Comparison of ENCODE assay signal across 1 cellular context in genomic region chr3:45689787-45690145, GRCh38.
TF ChIP-seq lines count a peak whose summit lies in the region.

No MANE protein-coding gene starts in this region.

TF ChIP-seq in H1, 55 proteins besides CTCF, POLR2A, EP300 and RAD21:
- peak; percentile 41 for TF ChIP-seq ASH2L (IDR thresholded peaks at IDR 0.05; ENCODE audit: low read length)
- no peak for TF ChIP-seq TEAD4 (IDR thresholded peaks at IDR 0.05; ENCODE audit: low read depth, low read length)
